Comparison of ENCODE assay signal across 11 cellular contexts in the genomic region with DNA sequence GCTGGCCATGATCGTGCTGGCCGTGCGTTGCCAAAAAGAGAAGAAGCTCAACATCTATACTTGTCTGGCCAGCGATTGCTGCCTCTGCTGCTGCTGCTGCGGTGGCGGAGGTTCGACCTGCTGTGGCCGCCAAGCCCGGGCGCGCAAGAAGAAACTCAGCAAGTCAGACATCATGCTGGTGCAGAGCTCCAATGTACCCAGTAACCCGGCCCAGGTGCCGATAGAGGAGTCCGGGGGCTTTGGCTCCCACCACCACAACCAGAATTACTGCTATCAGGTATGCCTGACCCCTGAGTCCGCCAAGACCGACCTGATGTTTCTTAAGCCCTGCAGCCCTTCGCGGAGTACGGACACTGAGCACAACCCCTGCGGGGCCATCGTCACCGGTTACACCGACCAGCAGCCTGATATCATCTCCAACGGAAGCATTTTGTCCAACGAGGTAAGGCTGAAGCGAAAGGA. TPM values are rescaled to one million over a fixed set of nuclear protein-coding genes. Genes with fewer than 3 reads are reported as not detected.
A peak's percentile ranks its signal among the peaks of the same experiment; 100 is the strongest.
DNase-seq lines count a peak whose midpoint lies in the region; ATAC-seq and TF ChIP-seq lines count a peak whose summit lies in the region.
"Had no signal": no experiment of that assay in that cellular context is flagged by ENCODE, and none has a peak within 500 bp of the region (broad histone marks: within the 10 kb centered on the region; RNA-seq: fewer than 3 reads in every experiment).

No MANE protein-coding gene starts in this region.

- H3K4me2 ChIP-seq in osteoblast (ENCODE audit: insufficient read depth, low read length): peak overlapping the region; percentile 99

- no peak for ATAC-seq in HG02588 (IDR thresholded peaks at IDR 0.05; ENCODE audit: unreplicated experiment)

- H3K4me1 ChIP-seq in BE2C (peaks cover 12% of the 10 kb centered on the region), HUES48 (ENCODE audit: control insufficient read depth, insufficient read depth, low read length) (peaks cover 38% of the 10 kb centered on the region), esophagus muscularis mucosa (peaks cover 53 to 60% (median 59%) of the 10 kb centered on the region in 4 donors), osteoblast (ENCODE audit: insufficient read depth, low read length) (peaks cover 38% of the 10 kb centered on the region)

- intact Hi-C loops in esophagus muscularis mucosa (cut with DNase I): no loop called here

- no peak for TF ChIP-seq POLR2A in esophagus muscularis mucosa (IDR thresholded peaks at IDR 0.05; ENCODE audit: low read depth)

- DNase-seq in BE2C (peak; percentile 32), esophagus muscularis mucosa (ENCODE audit: extremely low spot score) (no peak), osteoblast (ENCODE audit: insufficient read length, low spot score, missing footprints) (peak; percentile 70), cerebellar nuclear complex (lab: John Stamatoyannopoulos, UW) (no peak), SHP77 treated with DMSO at 0.1 percent for 48 hours (lab: John Stamatoyannopoulos, UW) (no peak), HK-2 (ENCODE audit: unreplicated experiment) (no peak)
- DNase-seq: activated naive CD4-positive, alpha-beta T cell treated with anti-CD3 and anti-CD28 coated beads, Interleukin-2, amount 50 U/mL, for 16 hours had no signal

- H3K36me3 ChIP-seq in BE2C (no peaks in the 10 kb centered on the region), HUES48 (ENCODE audit: control insufficient read depth, insufficient read depth, low read length) (no peaks in the 10 kb centered on the region), esophagus muscularis mucosa (no peaks in the 10 kb centered on the region), osteoblast (ENCODE audit: insufficient read depth, low read length) (no peaks in the 10 kb centered on the region)

- no peak for TF ChIP-seq CTCF in BE2C (IDR thresholded peaks at IDR 0.05; ENCODE audit: low read depth, low read length)
- TF ChIP-seq CTCF in esophagus muscularis mucosa (IDR thresholded peaks at IDR 0.05): no peak
- no peak for TF ChIP-seq CTCF in osteoblast (IDR thresholded peaks at IDR 0.05; ENCODE audit: extremely low read depth, low read depth, low read length)

- H4K20me1 ChIP-seq in osteoblast (ENCODE audit: insufficient read depth, low read length): no peaks in the 10 kb centered on the region

- H3K4me3 ChIP-seq in BE2C (ENCODE audit: low read depth, low read length) (peak overlapping the region; percentile 94), HUES48 (ENCODE audit: low read depth, low read length) (peak overlapping the region; percentile 69), esophagus muscularis mucosa (peak overlapping the region; percentile 51 to 62 (median 56)), osteoblast (ENCODE audit: insufficient read depth, low read length) (peak overlapping the region; percentile 77)
- H3K4me3 ChIP-seq: lung had no signal

- no peak for TF ChIP-seq EP300 in esophagus muscularis mucosa (IDR thresholded peaks at IDR 0.05)

- H3K9me3 ChIP-seq in BE2C (no peaks in the 10 kb centered on the region), HUES48 (ENCODE audit: control insufficient read depth, insufficient read depth, low read length) (no peaks in the 10 kb centered on the region), esophagus muscularis mucosa (no peaks in the 10 kb centered on the region), osteoblast (ENCODE audit: low read depth, low read length) (no peaks in the 10 kb centered on the region)

- peaks cover 4% of the 10 kb centered on the region for H3K79me2 ChIP-seq in osteoblast (ENCODE audit: insufficient read depth, low read length)

- H2AFZ ChIP-seq in osteoblast (ENCODE audit: low read length): peak overlapping the region; percentile 82

- H3K27me3 ChIP-seq in BE2C (no peaks in the 10 kb centered on the region), HUES48 (ENCODE audit: control insufficient read depth, insufficient read depth, low read length) (peaks cover 68% of the 10 kb centered on the region), esophagus muscularis mucosa (peaks cover 6 to 53% (median 28%) of the 10 kb centered on the region in 4 donors), osteoblast (ENCODE audit: insufficient read depth, low read length) (peaks cover 32% of the 10 kb centered on the region)

- H3K9ac ChIP-seq in HUES48 (ENCODE audit: low read depth, low read length): no peak overlapping the region

- H3K27ac ChIP-seq in HUES48 (ENCODE audit: low read depth, low read length) (peak overlapping the region; percentile 35), esophagus muscularis mucosa (replicated peaks in 1 of 4) (no peak overlapping the region), osteoblast (ENCODE audit: low read depth, low read length) (no peak overlapping the region)

- WGBS in esophagus muscularis mucosa: 0% methylated on average over 13 of the region's 26 CpGs

RNA-seq across cellular contexts. Expression of a gene that starts 3.3 kb away (rescaled TPM):
- 12.3 TPM for polyA plus RNA-seq in BE2C (2012; ENCODE audit: insufficient read depth, insufficient read length, low read depth)
- total RNA-seq in esophagus muscularis mucosa (under 1 TPM; 0.42 to 0.71 (median 0.62) TPM), osteoblast (3.8 and 5.1 TPM in 2 replicates)
- polyA plus RNA-seq: IgD-negative memory B cell had no signal

Comparison
In these comparisons a context has a peak if more than half of its experiments do, and no peak if none do; other contexts are left out.
1. DNase-seq: peak in BE2C (single experiment) and osteoblast (single experiment); none in esophagus muscularis mucosa (single experiment), cerebellar nuclear complex (0 of 2), SHP77 treated with DMSO at 0.1 percent for 48 hours (single experiment) and HK-2 (single experiment).
2. Peak in every context shown above with its lines, with median percentiles within 50 percentile points of each other: H3K4me3 ChIP-seq.